In genomic region chr14:60707858-60708257, GRCh38 we compare ENCODE assay signal across 1 cellular context.
TF ChIP-seq lines count a peak whose summit lies in the region.

No MANE protein-coding gene starts in this region.

TF ChIP-seq in HEK293, 187 proteins besides CTCF, POLR2A, EP300 and RAD21 (continued from another document):
- TF ChIP-seq ATF2 (tag by site-specific recombination; IDR thresholded peaks at IDR 0.05; ENCODE audit: low read depth) = no peak
